19 cellular contexts compared by ENCODE assay signal in genomic region chr10:128242641-128243040, GRCh38.
"Had no signal": no experiment of that assay in that cellular context is flagged by ENCODE, and none has a peak within 500 bp of the region (broad histone marks: within the 10 kb centered on the region; RNA-seq: fewer than 3 reads in every experiment).

No MANE protein-coding gene starts in this region.

- H3K36me3 Mint-ChIP-seq: mesothelial cell of epicardium had no signal

- DNase-seq: activated CD4-positive, alpha-beta T cell treated with anti-CD3 and anti-CD28 coated beads for 1 hour; activated CD4-positive, alpha-beta T cell treated with anti-CD3 and anti-CD28 coated beads, Interleukin-2, amount 50 U/mL, for 4 hours; activated naive CD4-positive, alpha-beta T cell treated with anti-CD3 and anti-CD28 coated beads for 36 hours; activated naive CD8-positive, alpha-beta T cell treated with anti-CD3 and anti-CD28 coated beads, Interleukin-2, amount 50 U/mL, for 24 hours; activated T-cell treated with anti-CD3 and anti-CD28 coated beads for 4 hours; aorta; cortex of kidney; effector memory CD4-positive, alpha-beta T cell; foreskin melanocyte; heart left ventricle; sigmoid colon; spleen; stomach; upper lobe of right lung had no signal

- H3K9me3 ChIP-seq: sigmoid colon, spleen, thoracic aorta, upper lobe of right lung had no signal

- FAIRE-seq: islet of Langerhans had no signal

- H3K36me3 ChIP-seq: heart left ventricle, sigmoid colon, spleen, stomach, thoracic aorta, upper lobe of right lung had no signal

- H3K27ac Mint-ChIP-seq: activated naive CD4-positive, alpha-beta T cell treated with anti-CD3 and anti-CD28 coated beads for 36 hours; activated naive CD8-positive, alpha-beta T cell treated with anti-CD3 and anti-CD28 coated beads, Interleukin-2, amount 50 U/mL, for 24 hours; mesothelial cell of epicardium had no signal

- H3K27me3 ChIP-seq: sigmoid colon had no signal

- H3K9me3 Mint-ChIP-seq: activated naive CD4-positive, alpha-beta T cell treated with anti-CD3 and anti-CD28 coated beads for 36 hours; activated naive CD8-positive, alpha-beta T cell treated with anti-CD3 and anti-CD28 coated beads, Interleukin-2, amount 50 U/mL, for 24 hours had no signal

- ATAC-seq: activated naive CD8-positive, alpha-beta T cell treated with anti-CD3 and anti-CD28 coated beads, Interleukin-2, amount 50 U/mL, for 24 hours; heart left ventricle; upper lobe of right lung had no signal

- H3K27ac ChIP-seq: epithelial cell of prostate, heart left ventricle, sigmoid colon, spleen, stomach, thoracic aorta, upper lobe of right lung had no signal

- H3K4me1 Mint-ChIP-seq: activated naive CD8-positive, alpha-beta T cell treated with anti-CD3 and anti-CD28 coated beads, Interleukin-2, amount 50 U/mL, for 24 hours; mesothelial cell of epicardium had no signal

- H3K4me3 Mint-ChIP-seq: activated naive CD4-positive, alpha-beta T cell treated with anti-CD3 and anti-CD28 coated beads for 36 hours; activated naive CD8-positive, alpha-beta T cell treated with anti-CD3 and anti-CD28 coated beads, Interleukin-2, amount 50 U/mL, for 24 hours; mesothelial cell of epicardium had no signal

- H3K4me3 ChIP-seq: heart left ventricle, lung, sigmoid colon, spleen, stomach, thoracic aorta, upper lobe of right lung had no signal

- H3K4me1 ChIP-seq: heart left ventricle, sigmoid colon, spleen, stomach, upper lobe of right lung had no signal

- H3K27me3 Mint-ChIP-seq: activated naive CD8-positive, alpha-beta T cell treated with anti-CD3 and anti-CD28 coated beads, Interleukin-2, amount 50 U/mL, for 24 hours had no signal
